Comparison of ENCODE assay signal across 8 cellular contexts in genomic region chr10:6072215-6072941, GRCh38.
A peak's percentile ranks its signal among the peaks of the same experiment; 100 is the strongest.
DNase-seq lines count a peak whose midpoint lies in the region; ATAC-seq lines count a peak whose summit lies in the region.

No MANE protein-coding gene starts in this region.

- no peaks in the 10 kb centered on the region for H3K36me3 ChIP-seq in BLaER1 treated with 17β-estradiol and CSF1 and Interleukin-3, amounts not matched to agents 10 nM and 100 nM

- in situ Hi-C loops in KBM-7 (cut with MboI; ENCODE audit: low pct_unique_long_range_greater_than_20kb, low sequenced_read_pairs) = no loop called here

- H3K4me1 Mint-ChIP-seq in activated naive CD8-positive, alpha-beta T cell treated with anti-CD3 and anti-CD28 coated beads, Interleukin-2, amount 50 U/mL, for 24 hours = peaks cover 81% of the 10 kb centered on the region

- DNase-seq in activated naive CD8-positive, alpha-beta T cell treated with anti-CD3 and anti-CD28 coated beads, Interleukin-2, amount 50 U/mL, for 24 hours = no peak
- no peak for DNase-seq in NCI-H2029 (lab: John Stamatoyannopoulos, UW)
- no peak for DNase-seq in NOMO-1 treated with dmso at 0.1 percent for 144 hours (lab: John Stamatoyannopoulos, UW; ENCODE audit: unreplicated experiment)
- DNase-seq in KBM-7 = no peak
- no peak for DNase-seq in GOT3 (lab: John Stamatoyannopoulos, UW)

- peak; percentile 58 for ATAC-seq in GM18868 (IDR thresholded peaks at IDR 0.05; ENCODE audit: unreplicated experiment)
- peak; percentile 38 for ATAC-seq in HG03108 (IDR thresholded peaks at IDR 0.05; ENCODE audit: unreplicated experiment)
- ATAC-seq in activated naive CD8-positive, alpha-beta T cell treated with anti-CD3 and anti-CD28 coated beads, Interleukin-2, amount 50 U/mL, for 24 hours = peak; percentile 37

- H3K9me3 Mint-ChIP-seq in activated naive CD8-positive, alpha-beta T cell treated with anti-CD3 and anti-CD28 coated beads, Interleukin-2, amount 50 U/mL, for 24 hours = no peaks in the 10 kb centered on the region

- peak overlapping the region in 10 of 11 experiments; percentile 19 to 79 (median 50); a peak in 17 of 22 replicates for H3K9ac ChIP-seq in BLaER1 treated with 17β-estradiol and CSF1 and Interleukin-3, amounts not matched to agents 10 nM and 100 nM

- H3K9me3 ChIP-seq in BLaER1 treated with 17β-estradiol and CSF1 and Interleukin-3, amounts not matched to agents 10 nM and 100 nM (replicated peaks in 1 of 11) = no peaks in the 10 kb centered on the region

- no peaks in the 10 kb centered on the region for H4K20me1 ChIP-seq in BLaER1 treated with 17β-estradiol and CSF1 and Interleukin-3, amounts not matched to agents 10 nM and 100 nM

- peaks cover 11% of the 10 kb centered on the region for H3K27me3 Mint-ChIP-seq in activated naive CD8-positive, alpha-beta T cell treated with anti-CD3 and anti-CD28 coated beads, Interleukin-2, amount 50 U/mL, for 24 hours

- H3K4me1 ChIP-seq in BLaER1 treated with 17β-estradiol and CSF1 and Interleukin-3, amounts not matched to agents 10 nM and 100 nM = peaks cover 59 to 77% (median 64%) of the 10 kb centered on the region in 10 experiments

- H3K36me3 Mint-ChIP-seq in activated naive CD8-positive, alpha-beta T cell treated with anti-CD3 and anti-CD28 coated beads, Interleukin-2, amount 50 U/mL, for 24 hours (ENCODE audit: low read depth) = peaks cover 5% of the 10 kb centered on the region

- peak overlapping the region; percentile 29 for H3K4me3 Mint-ChIP-seq in activated naive CD8-positive, alpha-beta T cell treated with anti-CD3 and anti-CD28 coated beads, Interleukin-2, amount 50 U/mL, for 24 hours

- no peaks in the 10 kb centered on the region for H3K27me3 ChIP-seq in BLaER1 treated with 17β-estradiol and CSF1 and Interleukin-3, amounts not matched to agents 10 nM and 100 nM

- peak overlapping the region; percentile 99 for H3K27ac Mint-ChIP-seq in activated naive CD8-positive, alpha-beta T cell treated with anti-CD3 and anti-CD28 coated beads, Interleukin-2, amount 50 U/mL, for 24 hours

- peak overlapping the region; percentile 70 to 97 (median 84) for H3K4me2 ChIP-seq in BLaER1 treated with 17β-estradiol and CSF1 and Interleukin-3, amounts not matched to agents 10 nM and 100 nM

- H3K27ac ChIP-seq in BLaER1 treated with 17β-estradiol and CSF1 and Interleukin-3, amounts not matched to agents 10 nM and 100 nM = peak overlapping the region; percentile 43 to 95 (median 82); a peak in 21 of 22 replicates

- H3K4me3 ChIP-seq in BLaER1 treated with 17β-estradiol and CSF1 and Interleukin-3, amounts not matched to agents 10 nM and 100 nM = 0 out of 20 replicates have a peak overlapping the region, but pooled peaks of 1 of the 10 experiments have one; percentile 5
